ENCODE assay signal across 23 cellular contexts in genomic region chr3:14485981-14486380, GRCh38. TPM values are rescaled to one million over a fixed set of nuclear protein-coding genes. Genes with fewer than 3 reads are reported as not detected.
DNase-seq lines count a peak whose midpoint lies in the region; ATAC-seq, FAIRE-seq and TF ChIP-seq lines count a peak whose summit lies in the region.
"Had no signal": no experiment of that assay in that cellular context is flagged by ENCODE, and none has a peak within 500 bp of the region (broad histone marks: within the 10 kb centered on the region; RNA-seq: fewer than 3 reads in every experiment).

No MANE protein-coding gene starts in this region.

- H3K9ac ChIP-seq in KMS-11 (peak overlapping the region; percentile 63; the same call in 1 of the 2 replicates), kidney (ENCODE audit: low read length in 2 of 2) (no peak overlapping the region)

- H3K27ac ChIP-seq in KMS-11: peak overlapping the region; percentile 99
- H3K27ac ChIP-seq in kidney (ENCODE audit: low read depth in 2 of 2, low read length in 2 of 2): no peak overlapping the region
- no peak overlapping the region for H3K27ac ChIP-seq in upper lobe of right lung
- H3K27ac ChIP-seq: A549 had no signal

- H3K36me3 ChIP-seq in KMS-11 (ENCODE audit: insufficient read depth) (no peaks in the 10 kb centered on the region), kidney (ENCODE audit: control insufficient read depth in 1 of 2, insufficient read depth in 2 of 2, low read length in 2 of 2) (peaks cover 6 to 15% of the 10 kb centered on the region in 2 donors), upper lobe of right lung (peaks cover 59% of the 10 kb centered on the region)

- DNase-seq in left cardiac atrium: peak; percentile 2
- DNase-seq in Right ventricle myocardium inferior (ENCODE audit: missing footprints): no peak
- peak; percentile 57 for DNase-seq in kidney
- DNase-seq in upper lobe of right lung: peak; percentile 21
- no peak for DNase-seq in ACHN
- DNase-seq in NCI-H446 (lab: John Stamatoyannopoulos, UW): no peak
- DNase-seq: BE2C, DMS53, GF-D8, H7, HFFc6, MV-4-11, NCI-H1694, NCI-H2081, NCI-H2171, NCI-H345, NCI-H526, OCI-M1 had no signal

- in situ Hi-C loops in ACHN (cut with HindIII; ENCODE audit: low pct_ligation_motif_present, low pct_unique_long_range_greater_than_20kb, low sequenced_read_pairs): no loop called here

- H3K4me1 ChIP-seq in KMS-11 (ENCODE audit: low read depth, poor library complexity, severe bottlenecking): peaks cover 51% of the 10 kb centered on the region
- peaks cover 0 to 17% of the 10 kb centered on the region in 2 donors for H3K4me1 ChIP-seq in kidney (ENCODE audit: control insufficient read depth in 1 of 2, insufficient read depth in 1 of 2, low read depth in 1 of 2, low read length in 2 of 2)
- H3K4me1 ChIP-seq in upper lobe of right lung: no peaks in the 10 kb centered on the region
- H3K4me1 ChIP-seq: BE2C had no signal

- ATAC-seq in left cardiac atrium: no peak
- no peak for ATAC-seq in Right ventricle myocardium inferior
- ATAC-seq in upper lobe of right lung: no peak
- no peak for ATAC-seq in HG03565 (IDR thresholded peaks at IDR 0.05; ENCODE audit: unreplicated experiment)
- ATAC-seq: A549 had no signal

- no peaks in the 10 kb centered on the region for H3K79me2 ChIP-seq in KMS-11 (ENCODE audit: insufficient read depth, low read depth)

- peak overlapping the region; percentile 94 for H3K4me2 ChIP-seq in KMS-11
- H3K4me2 ChIP-seq: A549 had no signal

- H3K9me3 ChIP-seq in kidney (ENCODE audit: control insufficient read depth in 1 of 2, low read length in 2 of 2) (no peaks in the 10 kb centered on the region), upper lobe of right lung (no peaks in the 10 kb centered on the region)
- H3K9me3 ChIP-seq: A549, BE2C had no signal

- no peak for TF ChIP-seq CTCF in KMS-11 (conservative IDR thresholded peaks at IDR 0.05; ENCODE audit: low read depth, low read length)
- no peak for TF ChIP-seq CTCF in kidney (IDR thresholded peaks at IDR 0.05; ENCODE audit: borderline replicate concordance, extremely low read depth, insufficient read depth)
- no peak for TF ChIP-seq CTCF in upper lobe of right lung (IDR thresholded peaks at IDR 0.05)

- H3K27me3 ChIP-seq in KMS-11 (ENCODE audit: insufficient read depth, low read depth) (no peaks in the 10 kb centered on the region), upper lobe of right lung (no peaks in the 10 kb centered on the region)
- H3K27me3 ChIP-seq: BE2C had no signal

- H4K20me1 ChIP-seq in KMS-11 (ENCODE audit: insufficient read depth): no peaks in the 10 kb centered on the region

- no peak overlapping the region for H2AFZ ChIP-seq in KMS-11 (ENCODE audit: low read depth)

- intact Hi-C loops in left cardiac atrium (cut with DNase I): no loop called here
- intact Hi-C loops in Right ventricle myocardium inferior (cut with DNase I): no loop called here
- intact Hi-C loops in kidney (cut with DNase I): no loop called here
- intact Hi-C loops in upper lobe of right lung (cut with DNase I): no loop called here

- no peak for FAIRE-seq in kidney (lab: Jason Lieb, UNC)
- FAIRE-seq: A549, D721Med, HTR-8/SVneo had no signal

- H3K4me3 ChIP-seq in KMS-11 (IDR thresholded peaks at IDR 0.05; ENCODE audit: insufficient read depth, low read depth, low read length) (peak overlapping the region; percentile 5), kidney (ENCODE audit: low read length in 2 of 2) (no peak overlapping the region), upper lobe of right lung (no peak overlapping the region)
- H3K4me3 ChIP-seq: A549 had no signal

RNA-seq across cellular contexts. Expression of gene GRIP2, which starts 54.2 kb away (rescaled TPM):
- 10 to 100 TPM; 18.2 to 19.8 TPM for total RNA-seq in left cardiac atrium
- total RNA-seq in Right ventricle myocardium inferior: 39.3 TPM
- total RNA-seq in kidney: 3.0 TPM
- polyA plus RNA-seq in kidney (ENCODE audit: insufficient read depth, low read depth, low replicate concordance): 3.2 TPM
- total RNA-seq in upper lobe of right lung: 0.52 TPM

Comparison
In these comparisons a context has a peak if more than half of its experiments do, and no peak if none do; other contexts are left out.
1. DNase-seq: peak in left cardiac atrium (single experiment), kidney (single experiment) and upper lobe of right lung (single experiment); none in Right ventricle myocardium inferior (single experiment), ACHN (single experiment) and NCI-H446 (0 of 2).